In the genomic region with DNA sequence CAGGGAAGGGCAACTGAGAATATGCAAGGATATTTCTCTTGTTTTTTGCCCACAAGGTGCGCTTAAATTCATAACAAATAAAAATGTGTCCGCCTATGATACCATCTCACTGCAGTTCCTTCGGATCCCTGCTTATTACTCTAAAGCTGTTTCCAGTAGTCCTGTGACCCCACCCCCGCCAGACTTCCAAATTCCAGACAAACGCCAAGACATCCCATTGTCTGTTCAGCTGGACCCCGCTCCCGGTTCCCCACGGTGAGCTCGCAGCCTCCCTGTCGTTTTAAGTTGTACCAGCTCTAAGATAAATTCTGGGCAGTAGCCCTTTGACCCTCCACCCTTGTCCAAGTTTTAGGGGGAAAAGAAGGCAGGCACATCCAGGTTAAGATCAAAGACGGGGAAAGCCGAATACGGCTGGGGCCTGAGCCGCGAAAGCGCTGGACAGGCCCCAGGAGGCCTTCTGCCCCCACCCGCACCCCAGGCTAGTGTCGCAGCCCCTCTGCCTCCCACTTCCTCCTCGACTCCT, we compare ENCODE assay signal across 8 cellular contexts. TPM values are rescaled to one million over a fixed set of nuclear protein-coding genes. Genes with fewer than 3 reads are reported as not detected.
A peak's percentile ranks its signal among the peaks of the same experiment; 100 is the strongest.
DNase-seq lines count a peak whose midpoint lies in the region; ATAC-seq and FAIRE-seq lines count a peak whose summit lies in the region.

No MANE protein-coding gene starts in this region.

- ATAC-seq in HG02870 (IDR thresholded peaks at IDR 0.05; ENCODE audit: unreplicated experiment) (peak; percentile 21), HG03442 (IDR thresholded peaks at IDR 0.05; ENCODE audit: unreplicated experiment) (no peak), GM18517 (IDR thresholded peaks at IDR 0.05; ENCODE audit: unreplicated experiment) (no peak), esophagus mucosa (no peak)
- ATAC-seq in activated naive CD4-positive, alpha-beta T cell treated with anti-CD3 and anti-CD28 coated beads, Interleukin-2, amount 50 U/mL, for 72 hours: no peak

- peak overlapping the region; percentile 93 to 94 for H3K27ac ChIP-seq in small intestine (ENCODE audit: low read depth in 1 of 2, low read length in 1 of 2)

- no peak for FAIRE-seq in small intestine (lab: Jason Lieb, UNC)

- H3K36me3 Mint-ChIP-seq in activated naive CD4-positive, alpha-beta T cell treated with anti-CD3 and anti-CD28 coated beads, Interleukin-2, amount 50 U/mL, for 72 hours: peaks cover 20 to 42% of the 10 kb centered on the region in 2 donors

- no peaks in the 10 kb centered on the region for H3K9me3 Mint-ChIP-seq in activated naive CD4-positive, alpha-beta T cell treated with anti-CD3 and anti-CD28 coated beads, Interleukin-2, amount 50 U/mL, for 72 hours

- peaks cover 2 to 4% of the 10 kb centered on the region in 2 donors for H3K36me3 ChIP-seq in small intestine (ENCODE audit: control insufficient read depth in 2 of 2, insufficient read depth in 2 of 2, low read length in 2 of 2)

- peak overlapping the region; percentile 98 to 99 for H3K27ac Mint-ChIP-seq in activated naive CD4-positive, alpha-beta T cell treated with anti-CD3 and anti-CD28 coated beads, Interleukin-2, amount 50 U/mL, for 72 hours

- H3K4me1 ChIP-seq in small intestine (ENCODE audit: control insufficient read depth in 2 of 2, insufficient read depth in 1 of 2, low read depth in 1 of 2, low read length in 1 of 2): peaks cover 5 to 10% of the 10 kb centered on the region in 2 donors

- no peaks in the 10 kb centered on the region for H3K9me3 ChIP-seq in small intestine (ENCODE audit: control insufficient read depth, low read depth)

- DNase-seq in activated naive CD4-positive, alpha-beta T cell treated with anti-CD3 and anti-CD28 coated beads, Interleukin-2, amount 50 U/mL, for 72 hours (ENCODE audit: low spot score in 2 of 2): no peak
- DNase-seq in small intestine: no peak

- peak overlapping the region; percentile 75 for H3K4me3 ChIP-seq in GM08714 (ENCODE audit: low read length)
- H3K4me3 ChIP-seq in iPS-11a (ENCODE audit: low read depth, low read length): peak overlapping the region; percentile 89
- peak overlapping the region; percentile 85 to 98 for H3K4me3 ChIP-seq in small intestine (ENCODE audit: low read depth in 1 of 2, low read length in 2 of 2)

- H3K27me3 ChIP-seq in small intestine (ENCODE audit: control insufficient read depth in 2 of 2, insufficient read depth in 2 of 2, low read length in 2 of 2): no peaks in the 10 kb centered on the region

- 0% methylated on average over 19 of the region's 19 CpGs for WGBS in small intestine, 3 donors

RNA-seq across cellular contexts. Expression of a gene that starts 0.6 kb away (rescaled TPM):
- total RNA-seq in activated naive CD4-positive, alpha-beta T cell treated with anti-CD3 and anti-CD28 coated beads, Interleukin-2, amount 50 U/mL, for 72 hours: 100 to 1,000 TPM; 116 to 164 TPM
- polyA plus RNA-seq in small intestine: 100 to 1,000 TPM in 1 of 3 donors, 10 to 100 TPM in 2; 45.7 to 212 (median 59.0) TPM
- 76.4 TPM for total RNA-seq in esophagus mucosa

RNA-seq across cellular contexts. Expression of a gene that starts 10.6 kb away (rescaled TPM):
- total RNA-seq in activated naive CD4-positive, alpha-beta T cell treated with anti-CD3 and anti-CD28 coated beads, Interleukin-2, amount 50 U/mL, for 72 hours: 1,000 to 10,000 TPM; 2,227 to 2,841 TPM
- polyA plus RNA-seq in small intestine: 1,000 to 10,000 TPM; 2,630 to 4,880 (median 4,191) TPM
- 1,438 TPM for total RNA-seq in esophagus mucosa
